22 cellular contexts compared by ENCODE assay signal in the genomic region with DNA sequence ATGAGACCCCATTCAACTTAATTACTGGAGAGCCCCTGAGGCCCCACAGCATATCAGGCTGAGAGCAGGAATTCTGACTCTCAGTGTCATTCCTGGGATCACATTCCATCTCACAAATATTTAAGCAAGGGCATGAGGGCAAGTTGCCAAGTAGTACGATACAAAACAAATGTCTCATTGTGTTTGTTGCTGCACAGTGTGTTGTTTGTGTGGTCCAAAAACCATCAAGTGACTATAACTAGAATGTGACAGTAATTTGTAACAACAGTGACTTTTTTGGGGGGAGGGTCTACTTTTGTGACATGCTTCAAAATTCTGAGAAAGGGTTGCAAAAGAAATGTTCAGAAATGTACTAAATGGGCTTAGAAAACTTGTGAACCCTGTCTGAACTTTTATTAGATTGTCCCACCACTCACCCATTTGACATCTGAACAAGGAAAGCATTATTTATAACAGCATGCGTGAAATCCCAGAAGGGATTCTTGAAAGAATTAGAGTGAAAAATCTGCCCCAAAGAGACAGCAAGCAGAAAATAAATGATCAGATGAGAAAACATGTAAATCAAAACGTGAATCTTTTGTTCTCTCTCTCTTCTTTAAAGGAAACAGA.
DNase-seq lines count a peak whose midpoint lies in the region; ATAC-seq lines count a peak whose summit lies in the region.
"Had no signal": no experiment of that assay in that cellular context is flagged by ENCODE, and none has a peak within 500 bp of the region (broad histone marks: within the 10 kb centered on the region; RNA-seq: fewer than 3 reads in every experiment).

No MANE protein-coding gene starts in this region.

- peak in 23 of 61 donors; percentile 8 to 45 (median 30) for DNase-seq in caudate nucleus (lab: John Stamatoyannopoulos, UW)
- DNase-seq in putamen (ENCODE audit: low spot score) = peak; percentile 83
- no peak for DNase-seq in NCI-H1092 (lab: John Stamatoyannopoulos, UW)
- DNase-seq in G401 (ENCODE audit: low spot score) = no peak
- no peak for DNase-seq in SIG-M5 treated with dmso at 0.1 percent for 504 hours (lab: John Stamatoyannopoulos, UW; ENCODE audit: unreplicated experiment)
- DNase-seq: activated naive CD4-positive, alpha-beta T cell; activated T-cell treated with anti-CD3 and anti-CD28 coated beads, Interleukin-2, amount 50 U/mL, for 1 hour; effector memory CD4-positive, alpha-beta T cell; erythroblast; heart left ventricle; mesenchymal stem cell; naive B cell; NCI-H1436 treated with DMSO at 0.1 percent for 48 hours; NCI-H2107; NCI-H446 treated with DMSO at 0.1 percent for 48 hours; spleen; T-helper 17 cell had no signal

- in situ Hi-C loops in G401 (cut with HindIII; ENCODE audit: low sequenced_read_pairs) = no loop called here

- ATAC-seq in HG03342 (IDR thresholded peaks at IDR 0.05; ENCODE audit: unreplicated experiment) = no peak
- ATAC-seq: heart left ventricle, left lobe of liver, SK-N-SH treated with all-trans-retinoic acid at 6 μM for 48 hours, T-helper 17 cell had no signal

- no peaks in the 10 kb centered on the region for H3K27me3 ChIP-seq in layer of hippocampus (ENCODE audit: control insufficient read depth, insufficient read depth, low read length)
- H3K27me3 ChIP-seq: spleen had no signal

- H3K27ac ChIP-seq in caudate nucleus (ENCODE audit: low read depth, low read length) (peak overlapping the region; percentile 87), layer of hippocampus (ENCODE audit: low read depth, low read length) (peak overlapping the region; percentile 74)
- H3K27ac ChIP-seq: heart left ventricle, KMS-11, spleen had no signal
